ENCODE assay signal across 1 cellular context in genomic region chr12:14365294-14366210, GRCh38.
A peak's percentile ranks its signal among the peaks of the same experiment; 100 is the strongest.
TF ChIP-seq lines count a peak whose summit lies in the region.

TSS of gene ATF7IP (plus strand) at chr12:14365682. CDS start at chr12:14423916, 58,234 bp downstream.

TF ChIP-seq in K562, 482 proteins besides CTCF, POLR2A, EP300 and RAD21 (continued from another document and continues in another):
- TF ChIP-seq NRF1 (conservative IDR thresholded peaks at IDR 0.05 in 1 of 2, IDR thresholded peaks at IDR 0.05 in 1 of 2) (peak; percentile 89 to 91), MYC (IDR thresholded peaks at IDR 0.05; ENCODE audit: low read depth, low read length) (peak; percentile 65), MYC (CRISPR knock-in tag; IDR thresholded peaks at IDR 0.05; ENCODE audit: borderline replicate concordance, low read depth) (no peak), CCNT2 (IDR thresholded peaks at IDR 0.05; ENCODE audit: borderline replicate concordance, extremely low read depth, insufficient read length, low read depth, low read length) (peak; percentile 27), SRSF7 (optimal IDR thresholded peaks at IDR 0.05; ENCODE audit: low read depth, low read length) (no peak), HIVEP1 (CRISPR knock-in tag; IDR thresholded peaks at IDR 0.05) (no peak), TFAP4 (CRISPR knock-in tag; IDR thresholded peaks at IDR 0.05; ENCODE audit: borderline replicate concordance) (peak; percentile 71; the same call in 1 of the 2 replicates), BHLHE40 (IDR thresholded peaks at IDR 0.05; ENCODE audit: low read length) (peak; percentile 61), PHF20 (IDR thresholded peaks at IDR 0.05; ENCODE audit: partially characterized antibody) (no peak), TAF9B (IDR thresholded peaks at IDR 0.05; ENCODE audit: partially characterized antibody) (peak; percentile 12), ZNF778 (CRISPR knock-in tag; IDR thresholded peaks at IDR 0.05) (no peak), ZBTB1 (CRISPR knock-in tag; IDR thresholded peaks at IDR 0.05; ENCODE audit: borderline replicate concordance, low read depth) (peak; percentile 81), NCOA1 (IDR thresholded peaks at IDR 0.05; ENCODE audit: low read depth) (no peak), POLR2G (IDR thresholded peaks at IDR 0.05; ENCODE audit: low read depth, low read length) (peak; percentile 86), SMARCB1 (IDR thresholded peaks at IDR 0.05; ENCODE audit: insufficient read length, low read depth) (no peak), ZNF583 (CRISPR knock-in tag; IDR thresholded peaks at IDR 0.05) (no peak), CREM (IDR thresholded peaks at IDR 0.05; ENCODE audit: low read depth) (peak; percentile 21; the same call in 1 of the 2 replicates), SP1 (CRISPR knock-in tag; IDR thresholded peaks at IDR 0.05) (peak; percentile 71), TFE3 (CRISPR knock-in tag; IDR thresholded peaks at IDR 0.05) (peak; percentile 92), CREB3 (tag; conservative IDR thresholded peaks at IDR 0.05; ENCODE audit: low read depth) (no peak), MTA2 (IDR thresholded peaks at IDR 0.05; ENCODE audit: low read depth) (no peak), DPF2 (IDR thresholded peaks at IDR 0.05) (no peak), RNF219 (CRISPR knock-in tag; IDR thresholded peaks at IDR 0.05) (no peak), MXI1 (IDR thresholded peaks at IDR 0.05; ENCODE audit: low read depth, low read length) (no peak), RAD51 (IDR thresholded peaks at IDR 0.05; ENCODE audit: borderline replicate concordance, low read depth) (peak; percentile 82), ZEB2 (IDR thresholded peaks at IDR 0.05) (no peak), YY1 (IDR thresholded peaks at IDR 0.05; ENCODE audit: borderline replicate concordance in 1 of 3, control insufficient read depth in 1 of 3, extremely low read depth in 1 of 3, insufficient read depth in 3 of 3, insufficient read length in 1 of 3, insufficient replicate concordance in 2 of 3, low read depth in 1 of 3, low read length in 2 of 3) (peak in 2 of 3 experiments; percentile 14 to 73), EZH2 (IDR thresholded peaks at IDR 0.05; ENCODE audit: borderline replicate concordance, low read depth, low read length) (no peak), MBD2 (IDR thresholded peaks at IDR 0.05; ENCODE audit: borderline replicate concordance, low read depth) (no peak), ZNF785 (CRISPR knock-in tag; IDR thresholded peaks at IDR 0.05) (no peak), EP400 (IDR thresholded peaks at IDR 0.05) (peak; percentile 93), ZZZ3 (IDR thresholded peaks at IDR 0.05) (no peak), MTA1 (IDR thresholded peaks at IDR 0.05; ENCODE audit: borderline replicate concordance) (0 out of 2 replicates have a peak, but pooled peaks have one; percentile 40), NR3C1 (CRISPR knock-in tag; IDR thresholded peaks at IDR 0.05) (no peak), TOE1 (IDR thresholded peaks at IDR 0.05; ENCODE audit: borderline replicate concordance) (peak; percentile 88), TOE1 (CRISPR knock-in tag; IDR thresholded peaks at IDR 0.05; ENCODE audit: borderline replicate concordance, low read depth) (no peak), E2F6 (IDR thresholded peaks at IDR 0.05; ENCODE audit: borderline replicate concordance in 1 of 2, extremely low read depth in 1 of 2, insufficient read depth in 1 of 2, insufficient read length in 1 of 2, low read depth in 1 of 2, low read length in 1 of 2, poor library complexity in 1 of 2, severe bottlenecking in 1 of 2) (peak in 1 of 2 experiments; percentile 85), MYBL2 (IDR thresholded peaks at IDR 0.05; ENCODE audit: low read depth) (peak; percentile 96), MYBL2 (CRISPR knock-in tag; IDR thresholded peaks at IDR 0.05; ENCODE audit: borderline replicate concordance) (peak; percentile 83; the same call in 1 of the 2 replicates), RBM14 (IDR thresholded peaks at IDR 0.05; ENCODE audit: borderline replicate concordance, insufficient read depth, low read depth, low read length) (no peak), POLR2H (tag; IDR thresholded peaks at IDR 0.05; ENCODE audit: low read depth) (peak; percentile 58), SUPT5H (IDR thresholded peaks at IDR 0.05) (no peak), CC2D1A (IDR thresholded peaks at IDR 0.05) (peak; percentile 68), CHAMP1 (IDR thresholded peaks at IDR 0.05) (peak; percentile 20; the same call in 1 of the 2 replicates), ZC3H4 (CRISPR knock-in tag; IDR thresholded peaks at IDR 0.05; ENCODE audit: borderline replicate concordance) (no peak)
- TF ChIP-seq, protein P1, sequence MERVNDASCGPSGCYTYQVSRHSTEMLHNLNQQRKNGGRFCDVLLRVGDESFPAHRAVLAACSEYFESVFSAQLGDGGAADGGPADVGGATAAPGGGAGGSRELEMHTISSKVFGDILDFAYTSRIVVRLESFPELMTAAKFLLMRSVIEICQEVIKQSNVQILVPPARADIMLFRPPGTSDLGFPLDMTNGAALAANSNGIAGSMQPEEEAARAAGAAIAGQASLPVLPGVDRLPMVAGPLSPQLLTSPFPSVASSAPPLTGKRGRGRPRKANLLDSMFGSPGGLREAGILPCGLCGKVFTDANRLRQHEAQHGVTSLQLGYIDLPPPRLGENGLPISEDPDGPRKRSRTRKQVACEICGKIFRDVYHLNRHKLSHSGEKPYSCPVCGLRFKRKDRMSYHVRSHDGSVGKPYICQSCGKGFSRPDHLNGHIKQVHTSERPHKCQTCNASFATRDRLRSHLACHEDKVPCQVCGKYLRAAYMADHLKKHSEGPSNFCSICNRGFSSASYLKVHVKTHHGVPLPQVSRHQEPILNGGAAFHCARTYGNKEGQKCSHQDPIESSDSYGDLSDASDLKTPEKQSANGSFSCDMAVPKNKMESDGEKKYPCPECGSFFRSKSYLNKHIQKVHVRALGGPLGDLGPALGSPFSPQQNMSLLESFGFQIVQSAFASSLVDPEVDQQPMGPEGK (CRISPR knock-in tag; IDR thresholded peaks at IDR 0.05; ENCODE audit: borderline replicate concordance), result no peak
- TF ChIP-seq, protein P2, sequence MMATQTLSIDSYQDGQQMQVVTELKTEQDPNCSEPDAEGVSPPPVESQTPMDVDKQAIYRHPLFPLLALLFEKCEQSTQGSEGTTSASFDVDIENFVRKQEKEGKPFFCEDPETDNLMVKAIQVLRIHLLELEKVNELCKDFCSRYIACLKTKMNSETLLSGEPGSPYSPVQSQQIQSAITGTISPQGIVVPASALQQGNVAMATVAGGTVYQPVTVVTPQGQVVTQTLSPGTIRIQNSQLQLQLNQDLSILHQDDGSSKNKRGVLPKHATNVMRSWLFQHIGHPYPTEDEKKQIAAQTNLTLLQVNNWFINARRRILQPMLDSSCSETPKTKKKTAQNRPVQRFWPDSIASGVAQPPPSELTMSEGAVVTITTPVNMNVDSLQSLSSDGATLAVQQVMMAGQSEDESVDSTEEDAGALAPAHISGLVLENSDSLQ (IDR thresholded peaks at IDR 0.05), result peak; percentile 49; the same call in 1 of the 2 replicates
- TF ChIP-seq, protein P3, sequence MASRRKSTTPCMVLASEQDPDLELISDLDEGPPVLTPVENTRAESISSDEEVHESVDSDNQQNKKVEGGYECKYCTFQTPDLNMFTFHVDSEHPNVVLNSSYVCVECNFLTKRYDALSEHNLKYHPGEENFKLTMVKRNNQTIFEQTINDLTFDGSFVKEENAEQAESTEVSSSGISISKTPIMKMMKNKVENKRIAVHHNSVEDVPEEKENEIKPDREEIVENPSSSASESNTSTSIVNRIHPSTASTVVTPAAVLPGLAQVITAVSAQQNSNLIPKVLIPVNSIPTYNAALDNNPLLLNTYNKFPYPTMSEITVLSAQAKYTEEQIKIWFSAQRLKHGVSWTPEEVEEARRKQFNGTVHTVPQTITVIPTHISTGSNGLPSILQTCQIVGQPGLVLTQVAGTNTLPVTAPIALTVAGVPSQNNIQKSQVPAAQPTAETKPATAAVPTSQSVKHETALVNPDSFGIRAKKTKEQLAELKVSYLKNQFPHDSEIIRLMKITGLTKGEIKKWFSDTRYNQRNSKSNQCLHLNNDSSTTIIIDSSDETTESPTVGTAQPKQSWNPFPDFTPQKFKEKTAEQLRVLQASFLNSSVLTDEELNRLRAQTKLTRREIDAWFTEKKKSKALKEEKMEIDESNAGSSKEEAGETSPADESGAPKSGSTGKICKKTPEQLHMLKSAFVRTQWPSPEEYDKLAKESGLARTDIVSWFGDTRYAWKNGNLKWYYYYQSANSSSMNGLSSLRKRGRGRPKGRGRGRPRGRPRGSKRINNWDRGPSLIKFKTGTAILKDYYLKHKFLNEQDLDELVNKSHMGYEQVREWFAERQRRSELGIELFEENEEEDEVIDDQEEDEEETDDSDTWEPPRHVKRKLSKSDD (conservative IDR thresholded peaks at IDR 0.05; ENCODE audit: low read length), result 0 out of 2 replicates have a peak, but pooled peaks have one; percentile 3
- TF ChIP-seq, protein P4, sequence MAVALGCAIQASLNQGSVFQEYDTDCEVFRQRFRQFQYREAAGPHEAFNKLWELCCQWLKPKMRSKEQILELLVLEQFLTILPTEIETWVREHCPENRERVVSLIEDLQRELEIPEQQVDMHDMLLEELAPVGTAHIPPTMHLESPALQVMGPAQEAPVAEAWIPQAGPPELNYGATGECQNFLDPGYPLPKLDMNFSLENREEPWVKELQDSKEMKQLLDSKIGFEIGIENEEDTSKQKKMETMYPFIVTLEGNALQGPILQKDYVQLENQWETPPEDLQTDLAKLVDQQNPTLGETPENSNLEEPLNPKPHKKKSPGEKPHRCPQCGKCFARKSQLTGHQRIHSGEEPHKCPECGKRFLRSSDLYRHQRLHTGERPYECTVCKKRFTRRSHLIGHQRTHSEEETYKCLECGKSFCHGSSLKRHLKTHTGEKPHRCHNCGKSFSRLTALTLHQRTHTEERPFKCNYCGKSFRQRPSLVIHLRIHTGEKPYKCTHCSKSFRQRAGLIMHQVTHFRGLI (CRISPR knock-in tag; IDR thresholded peaks at IDR 0.05), result no peak
